29 cellular contexts compared by ENCODE assay signal in genomic region chr3:59727902-59728301, GRCh38.
"Had no signal": no experiment of that assay in that cellular context is flagged by ENCODE, and none has a peak within 500 bp of the region (broad histone marks: within the 10 kb centered on the region; RNA-seq: fewer than 3 reads in every experiment).

No MANE protein-coding gene starts in this region.

- ATAC-seq: activated naive CD4-positive, alpha-beta T cell treated with anti-CD3 and anti-CD28 coated beads, Interleukin-2, amount 50 U/mL, for 72 hours; activated T-cell treated with anti-CD3 and anti-CD28 coated beads, Interleukin-2, amount 50 U/mL, for 72 hours; gastroesophageal sphincter; T-helper 17 cell had no signal

- H3K27ac ChIP-seq: ascending aorta, breast epithelium, cardiac muscle cell, colonic mucosa, epithelial cell of prostate, esophagus squamous epithelium, gastroesophageal sphincter had no signal

- DNase-seq: activated CD4-positive, alpha-beta memory T cell treated with anti-CD3 and anti-CD28 coated beads, Interleukin-2, amount 10 ng/mL, durations not matched to agents 7 days and 5 days; activated CD4-positive, alpha-beta T cell treated with anti-CD3 and anti-CD28 coated beads for 4 hours; activated CD4-positive, alpha-beta T cell treated with anti-CD3 and anti-CD28 coated beads, Interleukin-2, amount 10 ng/mL, durations not matched to agents 7 days and 5 days; activated CD4-positive, alpha-beta T cell treated with anti-CD3 and anti-CD28 coated beads, Interleukin-2, amount 50 U/mL, for 4 hours; activated CD4-positive, CD25-positive, alpha-beta regulatory T cell; activated CD4-positive, CD25-positive, alpha-beta regulatory T cell treated with anti-CD3 and anti-CD28 coated beads, Interleukin-2, amount 50 U/mL, for 72 hours; activated CD8-positive, alpha-beta memory T cell treated with anti-CD3 and anti-CD28 coated beads, Interleukin-2, amount 50 U/mL, for 48 hours; activated gamma-delta T cell; activated naive CD4-positive, alpha-beta T cell; activated naive CD4-positive, alpha-beta T cell treated with anti-CD3 and anti-CD28 coated beads, Interleukin-2, amount 10 ng/mL, durations not matched to agents 7 days and 5 days; activated naive CD8-positive, alpha-beta T cell treated with anti-CD3 and anti-CD28 coated beads, Interleukin-2, amount 10 ng/mL, durations not matched to agents 7 days and 5 days; activated T-cell treated with anti-CD3 and anti-CD28 coated beads for 4 hours; activated T-cell treated with anti-CD3 and anti-CD28 coated beads, Interleukin-2, amount 50 U/mL, for 24 hours; activated T-cell treated with anti-CD3 and anti-CD28 coated beads, Interleukin-2, amount 50 U/mL, for 72 hours; central memory CD4-positive, alpha-beta T cell; cerebellar nuclear complex; colonic mucosa; effector CD8-positive, alpha-beta T cell; esophagus squamous epithelium; foreskin melanocyte; T-helper 1 cell; T-helper 17 cell; T1000 had no signal

- H3K27me3 ChIP-seq: ascending aorta, breast epithelium, cardiac muscle cell, colonic mucosa, esophagus squamous epithelium, gastroesophageal sphincter had no signal

- H3K36me3 ChIP-seq: ascending aorta, breast epithelium, cardiac muscle cell, colonic mucosa, esophagus squamous epithelium, gastroesophageal sphincter had no signal

- H3K9me3 ChIP-seq: ascending aorta, breast epithelium, colonic mucosa, esophagus squamous epithelium, gastroesophageal sphincter had no signal

- H3K4me3 ChIP-seq: ascending aorta, breast epithelium, cardiac muscle cell, colonic mucosa, esophagus squamous epithelium, gastroesophageal sphincter had no signal

- H3K4me1 ChIP-seq: ascending aorta, breast epithelium, colonic mucosa, esophagus squamous epithelium, gastroesophageal sphincter had no signal
